In the genomic region with DNA sequence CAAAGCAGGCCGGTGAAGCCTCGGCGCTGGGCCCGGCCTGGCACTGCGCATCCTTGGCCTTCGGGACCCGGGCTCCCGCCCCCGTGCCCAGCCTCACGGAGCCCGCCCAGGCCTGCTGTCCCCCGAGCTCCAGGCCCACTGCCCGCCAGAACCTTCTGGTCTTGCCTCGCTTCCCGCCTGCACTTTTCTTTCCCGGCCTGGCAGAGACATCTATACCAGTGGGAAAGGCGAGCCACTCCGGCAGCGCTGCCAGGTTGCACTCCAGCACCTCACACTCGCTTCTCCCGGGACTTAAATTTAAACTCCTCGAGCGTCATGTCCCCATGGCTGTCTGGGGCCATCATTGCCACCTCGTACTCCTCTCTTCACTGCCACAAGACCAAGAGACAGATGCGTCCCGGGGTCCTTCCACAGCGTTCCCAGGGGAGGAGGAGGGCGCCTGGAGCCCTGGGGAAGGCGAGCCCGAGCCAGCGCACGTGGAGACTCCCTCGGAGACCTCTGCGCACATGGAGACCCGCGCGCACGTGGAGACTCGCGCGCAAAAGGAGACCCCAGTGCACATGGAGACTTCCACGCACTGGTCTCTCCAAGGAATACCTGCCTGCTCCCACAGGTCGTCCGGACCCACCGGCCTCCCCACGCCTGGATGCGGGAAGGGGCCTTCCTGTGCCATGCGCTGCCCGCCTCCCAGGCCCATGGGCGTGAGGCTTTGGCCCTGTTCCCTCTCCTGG, we compare ENCODE assay signal across 1 cellular context.
TF ChIP-seq lines count a peak whose summit lies in the region.

No MANE protein-coding gene starts in this region.

TF ChIP-seq in HepG2, 621 proteins besides CTCF, POLR2A, EP300 and RAD21 (continued from another document):
- TF ChIP-seq, protein P1, sequence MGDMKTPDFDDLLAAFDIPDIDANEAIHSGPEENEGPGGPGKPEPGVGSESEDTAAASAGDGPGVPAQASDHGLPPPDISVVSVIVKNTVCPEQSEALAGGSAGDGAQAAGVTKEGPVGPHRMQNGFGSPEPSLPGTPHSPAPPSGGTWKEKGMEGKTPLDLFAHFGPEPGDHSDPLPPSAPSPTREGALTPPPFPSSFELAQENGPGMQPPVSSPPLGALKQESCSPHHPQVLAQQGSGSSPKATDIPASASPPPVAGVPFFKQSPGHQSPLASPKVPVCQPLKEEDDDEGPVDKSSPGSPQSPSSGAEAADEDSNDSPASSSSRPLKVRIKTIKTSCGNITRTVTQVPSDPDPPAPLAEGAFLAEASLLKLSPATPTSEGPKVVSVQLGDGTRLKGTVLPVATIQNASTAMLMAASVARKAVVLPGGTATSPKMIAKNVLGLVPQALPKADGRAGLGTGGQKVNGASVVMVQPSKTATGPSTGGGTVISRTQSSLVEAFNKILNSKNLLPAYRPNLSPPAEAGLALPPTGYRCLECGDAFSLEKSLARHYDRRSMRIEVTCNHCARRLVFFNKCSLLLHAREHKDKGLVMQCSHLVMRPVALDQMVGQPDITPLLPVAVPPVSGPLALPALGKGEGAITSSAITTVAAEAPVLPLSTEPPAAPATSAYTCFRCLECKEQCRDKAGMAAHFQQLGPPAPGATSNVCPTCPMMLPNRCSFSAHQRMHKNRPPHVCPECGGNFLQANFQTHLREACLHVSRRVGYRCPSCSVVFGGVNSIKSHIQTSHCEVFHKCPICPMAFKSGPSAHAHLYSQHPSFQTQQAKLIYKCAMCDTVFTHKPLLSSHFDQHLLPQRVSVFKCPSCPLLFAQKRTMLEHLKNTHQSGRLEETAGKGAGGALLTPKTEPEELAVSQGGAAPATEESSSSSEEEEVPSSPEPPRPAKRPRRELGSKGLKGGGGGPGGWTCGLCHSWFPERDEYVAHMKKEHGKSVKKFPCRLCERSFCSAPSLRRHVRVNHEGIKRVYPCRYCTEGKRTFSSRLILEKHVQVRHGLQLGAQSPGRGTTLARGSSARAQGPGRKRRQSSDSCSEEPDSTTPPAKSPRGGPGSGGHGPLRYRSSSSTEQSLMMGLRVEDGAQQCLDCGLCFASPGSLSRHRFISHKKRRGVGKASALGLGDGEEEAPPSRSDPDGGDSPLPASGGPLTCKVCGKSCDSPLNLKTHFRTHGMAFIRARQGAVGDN (CRISPR knock-in tag; IDR thresholded peaks at IDR 0.05) = no peak
- no peak for TF ChIP-seq ZNF335 (CRISPR knock-in tag; IDR thresholded peaks at IDR 0.05)
- TF ChIP-seq TBP (CRISPR knock-in tag; IDR thresholded peaks at IDR 0.05) = no peak
- TF ChIP-seq, protein P2, sequence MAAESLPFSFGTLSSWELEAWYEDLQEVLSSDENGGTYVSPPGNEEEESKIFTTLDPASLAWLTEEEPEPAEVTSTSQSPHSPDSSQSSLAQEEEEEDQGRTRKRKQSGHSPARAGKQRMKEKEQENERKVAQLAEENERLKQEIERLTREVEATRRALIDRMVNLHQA (CRISPR knock-in tag; IDR thresholded peaks at IDR 0.05) = no peak
- no peak for TF ChIP-seq JDP2 (CRISPR knock-in tag; IDR thresholded peaks at IDR 0.05; ENCODE audit: borderline replicate concordance)
- no peak for TF ChIP-seq HDAC1 (CRISPR knock-in tag; IDR thresholded peaks at IDR 0.05)
- TF ChIP-seq ELF3 (CRISPR knock-in tag; IDR thresholded peaks at IDR 0.05) = no peak
- no peak for TF ChIP-seq CBX2 (IDR thresholded peaks at IDR 0.05; ENCODE audit: low read depth, low read length)
- no peak for TF ChIP-seq CBX2 (CRISPR knock-in tag; IDR thresholded peaks at IDR 0.05; ENCODE audit: low read depth)
- no peak for TF ChIP-seq PHF8 (CRISPR knock-in tag; IDR thresholded peaks at IDR 0.05)
- no peak for TF ChIP-seq ZNF883 (CRISPR knock-in tag; IDR thresholded peaks at IDR 0.05; ENCODE audit: not compliant biosample characterization)
- TF ChIP-seq, protein P3, sequence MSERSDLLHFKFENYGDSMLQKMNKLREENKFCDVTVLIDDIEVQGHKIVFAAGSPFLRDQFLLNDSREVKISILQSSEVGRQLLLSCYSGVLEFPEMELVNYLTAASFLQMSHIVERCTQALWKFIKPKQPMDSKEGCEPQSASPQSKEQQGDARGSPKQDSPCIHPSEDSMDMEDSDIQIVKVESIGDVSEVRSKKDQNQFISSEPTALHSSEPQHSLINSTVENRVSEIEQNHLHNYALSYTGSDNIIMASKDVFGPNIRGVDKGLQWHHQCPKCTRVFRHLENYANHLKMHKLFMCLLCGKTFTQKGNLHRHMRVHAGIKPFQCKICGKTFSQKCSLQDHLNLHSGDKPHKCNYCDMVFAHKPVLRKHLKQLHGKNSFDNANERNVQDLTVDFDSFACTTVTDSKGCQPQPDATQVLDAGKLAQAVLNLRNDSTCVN (CRISPR knock-in tag; IDR thresholded peaks at IDR 0.05; ENCODE audit: borderline replicate concordance) = no peak
- no peak for TF ChIP-seq ZNF772 (CRISPR knock-in tag; IDR thresholded peaks at IDR 0.05)
- TF ChIP-seq RFX1 (IDR thresholded peaks at IDR 0.05) = no peak
- TF ChIP-seq, protein P4, sequence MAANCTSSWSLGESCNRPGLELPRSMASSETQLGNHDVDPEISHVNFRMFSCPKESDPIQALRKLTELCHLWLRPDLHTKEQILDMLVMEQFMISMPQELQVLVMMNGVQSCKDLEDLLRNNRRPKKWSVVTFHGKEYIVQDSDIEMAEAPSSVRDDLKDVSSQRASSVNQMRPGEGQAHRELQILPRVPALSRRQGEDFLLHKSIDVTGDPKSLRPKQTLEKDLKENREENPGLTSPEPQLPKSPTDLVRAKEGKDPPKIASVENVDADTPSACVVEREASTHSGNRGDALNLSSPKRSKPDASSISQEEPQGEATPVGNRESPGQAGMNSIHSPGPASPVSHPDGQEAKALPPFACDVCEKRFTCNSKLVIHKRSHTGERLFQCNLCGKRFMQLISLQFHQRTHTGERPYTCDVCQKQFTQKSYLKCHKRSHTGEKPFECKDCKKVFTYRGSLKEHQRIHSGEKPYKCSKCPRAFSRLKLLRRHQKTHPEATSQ (CRISPR knock-in tag; IDR thresholded peaks at IDR 0.05; ENCODE audit: borderline replicate concordance) = no peak
- no peak for TF ChIP-seq ZNF589 (CRISPR knock-in tag; conservative IDR thresholded peaks at IDR 0.05)
- TF ChIP-seq, protein P5, sequence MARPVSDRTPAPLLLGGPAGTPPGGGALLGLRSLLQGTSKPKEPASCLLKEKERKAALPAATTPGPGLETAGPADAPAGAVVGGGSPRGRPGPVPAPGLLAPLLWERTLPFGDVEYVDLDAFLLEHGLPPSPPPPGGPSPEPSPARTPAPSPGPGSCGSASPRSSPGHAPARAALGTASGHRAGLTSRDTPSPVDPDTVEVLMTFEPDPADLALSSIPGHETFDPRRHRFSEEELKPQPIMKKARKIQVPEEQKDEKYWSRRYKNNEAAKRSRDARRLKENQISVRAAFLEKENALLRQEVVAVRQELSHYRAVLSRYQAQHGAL (CRISPR knock-in tag; IDR thresholded peaks at IDR 0.05; ENCODE audit: not compliant biosample characterization) = no peak
